In genomic region chr3:118705827-118706226, GRCh38 we compare ENCODE assay signal across 14 cellular contexts.
A peak's percentile ranks its signal among the peaks of the same experiment; 100 is the strongest.
DNase-seq lines count a peak whose midpoint lies in the region; ATAC-seq, FAIRE-seq and TF ChIP-seq lines count a peak whose summit lies in the region.
"Had no signal": no experiment of that assay in that cellular context is flagged by ENCODE, and none has a peak within 500 bp of the region (broad histone marks: within the 10 kb centered on the region; RNA-seq: fewer than 3 reads in every experiment).

No MANE protein-coding gene starts in this region.

- no peak for TF ChIP-seq RAD21 in HepG2 (CRISPR knock-in tag; IDR thresholded peaks at IDR 0.05)

- no peak for TF ChIP-seq CTCF in heart right ventricle (IDR thresholded peaks at IDR 0.05)
- no peak for TF ChIP-seq CTCF in HepG2 (CRISPR knock-in tag; IDR thresholded peaks at IDR 0.05)

- H3K4me3 ChIP-seq in heart right ventricle (no peak overlapping the region), HepG2 (replicated peaks in 1 of 3; ENCODE audit: insufficient read depth in 1 of 3, low read depth in 2 of 3, low read length in 3 of 3) (no peak overlapping the region)
- H3K4me3 ChIP-seq: HAP-1 had no signal

- H3K4me1 ChIP-seq in heart right ventricle = no peaks in the 10 kb centered on the region
- H3K4me1 ChIP-seq in HepG2 (ENCODE audit: insufficient read depth, low read length) = no peaks in the 10 kb centered on the region
- H3K4me1 ChIP-seq: Caco-2 had no signal

- H4K20me1 ChIP-seq in HepG2 (ENCODE audit: insufficient read depth, low read length) = no peaks in the 10 kb centered on the region

- no TSS peak for BruUV-seq in HepG2 (replicated peaks; lab: Mats Ljungman, UMichigan)

- H3K27ac ChIP-seq in heart right ventricle (no peak overlapping the region), HepG2 (ENCODE audit: extremely low read length, insufficient read depth, low read length) (no peak overlapping the region)

- H3K36me3 ChIP-seq in heart right ventricle (no peaks in the 10 kb centered on the region), HepG2 (replicated peaks in 1 of 2; ENCODE audit: control insufficient read depth in 1 of 2, insufficient read depth in 2 of 2, low read length in 2 of 2) (no peaks in the 10 kb centered on the region)
- H3K36me3 ChIP-seq: HAP-1 had no signal

- TF ChIP-seq POLR2A in HepG2 (IDR thresholded peaks at IDR 0.05; ENCODE audit: insufficient read depth in 1 of 2, low read depth in 2 of 2, low read length in 2 of 2) = no peak

- intact Hi-C loops in Right ventricle myocardium inferior (cut with DNase I) (no loop called here), heart right ventricle (cut with DNase I) (no loop called here), HepG2 (cut with micrococcal nuclease; ENCODE audit: unreplicated experiment) (no loop called here)

- 79 to 83% methylated on average over 7 of the region's 7 CpGs for WGBS in heart right ventricle, 2 donors
- 13% methylated on average over 5 of the region's 7 CpGs for WGBS in HepG2 (ENCODE audit: low lambda C conversion rate)

- TF ChIP-seq EP300 in HepG2 (IDR thresholded peaks at IDR 0.05; ENCODE audit: low read depth in 2 of 2, low read length in 2 of 2) = no peak
- TF ChIP-seq EP300 in HepG2 (CRISPR knock-in tag; IDR thresholded peaks at IDR 0.05; ENCODE audit: borderline replicate concordance) = no peak

- POLR2A ChIA-PET in HepG2 (lab: Yijun Ruan, JAX) = no interaction called here

- no peak overlapping the region for H2AFZ ChIP-seq in HepG2 (ENCODE audit: low read length)

- in situ Hi-C loops in HepG2 (cut with HindIII; ENCODE audit: extremely low pct_ligation_motif_present, low pct_unique_long_range_greater_than_20kb) = no loop called here

- no peak overlapping the region for H3K9ac ChIP-seq in HepG2 (ENCODE audit: insufficient read depth, low read depth, low read length)

- CTCF ChIA-PET in HepG2 (lab: Yijun Ruan, JAX; ENCODE audit: low intra/inter-chr PET ratio, low total read pairs) = no interaction called here

- peaks cover 0 to 4% (median 0%) of the 10 kb centered on the region in 7 donors for H3K27me3 ChIP-seq in heart right ventricle
- H3K27me3 ChIP-seq in HepG2 (ENCODE audit: control insufficient read depth in 1 of 2, insufficient read depth in 2 of 2, low read length in 2 of 2) = no peaks in the 10 kb centered on the region; a peak in 1 of 5 replicates

- no peak for ATAC-seq in Right ventricle myocardium inferior
- no peak for ATAC-seq in heart right ventricle
- ATAC-seq in HepG2 = no peak

- H3K9me3 ChIP-seq in heart right ventricle = no peaks in the 10 kb centered on the region
- no peaks in the 10 kb centered on the region for H3K9me3 ChIP-seq in HepG2 (ENCODE audit: low read length)
- H3K9me3 ChIP-seq: Caco-2, HAP-1 had no signal

- no peaks in the 10 kb centered on the region for H3K79me2 ChIP-seq in HepG2 (ENCODE audit: insufficient read depth, low read length)

- no peak for FAIRE-seq in HepG2 (lab: Jason Lieb, UNC)
- FAIRE-seq: GM19239 had no signal

- DNase-seq in Right ventricle myocardium inferior (ENCODE audit: missing footprints) = peak; percentile 37
- DNase-seq in heart right ventricle = no peak
- peak; percentile 66 to 76 for DNase-seq in NCI-H524 (lab: John Stamatoyannopoulos, UW)
- peak; percentile 5 for DNase-seq in iPS DF 4.7 (ENCODE audit: extremely low read depth, low spot score)
- no peak for DNase-seq in LoVo (ENCODE audit: low spot score)
- no peak for DNase-seq in HepG2 (ENCODE audit: low spot score)
- DNase-seq in NAMALWA (ENCODE audit: low spot score) = no peak
- DNase-seq: Caco-2; CD8-positive, alpha-beta memory T cell; DMS53; GF-D8; GOT3 had no signal

- H3K4me2 ChIP-seq in HepG2 (ENCODE audit: low read depth, low read length) = no peak overlapping the region

TF ChIP-seq in HepG2, 621 proteins besides CTCF, POLR2A, EP300 and RAD21:
- TF ChIP-seq POLR2AphosphoS5 (IDR thresholded peaks at IDR 0.05; ENCODE audit: low read depth, low read length) (no peak), AHR (CRISPR knock-in tag; IDR thresholded peaks at IDR 0.05) (no peak), CENPBD1 (CRISPR knock-in tag; IDR thresholded peaks at IDR 0.05; ENCODE audit: borderline replicate concordance, low read depth) (no peak), FOXA1 (IDR thresholded peaks at IDR 0.05) (no peak), FOXA1 (CRISPR knock-in tag; IDR thresholded peaks at IDR 0.05) (no peak), FOXC1 (CRISPR knock-in tag; IDR thresholded peaks at IDR 0.05; ENCODE audit: borderline replicate concordance) (no peak), BHLHE40 (IDR thresholded peaks at IDR 0.05; ENCODE audit: low read length) (no peak)
TF ChIP-seq in HepG2: peak in this region for 0.

Comparison
In these comparisons a context has a peak if more than half of its experiments do, and no peak if none do; other contexts are left out.
1. DNase-seq: peak in Right ventricle myocardium inferior (single experiment), NCI-H524 (2 of 2) and iPS DF 4.7 (single experiment); none in heart right ventricle (0 of 2), LoVo (single experiment), HepG2 (single experiment) and NAMALWA (single experiment).